22 cellular contexts compared by ENCODE assay signal in the genomic region with DNA sequence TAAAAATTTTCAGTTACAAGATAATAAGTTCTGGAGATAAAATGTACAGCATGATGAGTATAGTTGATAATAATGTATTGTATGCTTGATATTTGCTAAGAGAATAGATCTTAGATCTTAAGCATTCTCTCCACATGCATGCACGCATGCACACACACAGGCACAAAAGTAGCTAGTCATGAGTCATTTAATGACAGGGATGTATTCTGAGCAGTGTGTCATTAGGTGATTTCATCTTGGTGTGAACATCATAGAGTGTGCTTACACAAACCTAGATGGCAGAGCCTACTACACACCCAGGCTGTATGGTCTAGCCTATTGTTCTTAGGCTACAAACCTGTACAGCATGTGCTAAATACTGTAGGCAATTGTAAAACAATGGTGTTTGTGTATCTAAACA.
DNase-seq lines count a peak whose midpoint lies in the region; ATAC-seq lines count a peak whose summit lies in the region.
"Had no signal": no experiment of that assay in that cellular context is flagged by ENCODE, and none has a peak within 500 bp of the region (broad histone marks: within the 10 kb centered on the region; RNA-seq: fewer than 3 reads in every experiment).

No MANE protein-coding gene starts in this region.

- DNase-seq in DMS53 (lab: John Stamatoyannopoulos, UW) (peak; percentile 11), DMS53 treated with DMSO at 0.1 percent for 48 hours (lab: John Stamatoyannopoulos, UW; ENCODE audit: unreplicated experiment) (no peak), NCI-H1417 treated with DMSO at 0.1 percent for 48 hours (lab: John Stamatoyannopoulos, UW) (no peak)
- DNase-seq in stimulated activated naive CD8-positive, alpha-beta T cell treated with anti-CD3 and anti-CD28 coated beads, Interleukin-15, Interleukin-2, amounts not matched to agents 100 U/mL and 50 U/mL, for 24 hours = no peak
- DNase-seq in stimulated activated naive CD8-positive, alpha-beta T cell treated with anti-CD3 and anti-CD28 coated beads, Interleukin-15, amount 100 ng/mL, for 72 hours = no peak
- no peak for DNase-seq in activated T-helper 2 cell treated with anti-CD3 and anti-CD28 coated beads, Interferon-gamma antibody, Interleukin-2, Interleukin-4, amounts not matched to agents 10 μg/mL and 5 μg/mL and 100 μg/mL, durations not matched to agents 14 hours and 24 hours and 36 hours (ENCODE audit: low spot score)
- DNase-seq in activated CD8-positive, alpha-beta memory T cell treated with anti-CD3 and anti-CD28 coated beads for 24 hours = no peak
- DNase-seq: activated naive CD8-positive, alpha-beta T cell treated with anti-CD3 and anti-CD28 coated beads, Interleukin-2, amount 10 ng/mL, durations not matched to agents 7 days and 5 days; CD4-positive, alpha-beta T cell; GDM1; H9; left colon; mesenchymal stem cell; MG63; NCI-H1436; NCI-H2107; NCI-H446; NCI-H82; sigmoid colon; upper lobe of left lung had no signal

- H3K4me1 Mint-ChIP-seq in stimulated activated naive CD8-positive, alpha-beta T cell treated with anti-CD3 and anti-CD28 coated beads, Interleukin-15, amount 100 ng/mL, for 72 hours = no peaks in the 10 kb centered on the region
- peaks cover 61% of the 10 kb centered on the region for H3K4me1 Mint-ChIP-seq in activated T-helper 2 cell treated with anti-CD3 and anti-CD28 coated beads, Interferon-gamma antibody, Interleukin-2, Interleukin-4, amounts not matched to agents 10 μg/mL and 5 μg/mL and 100 μg/mL, durations not matched to agents 14 hours and 24 hours and 36 hours (ENCODE audit: low read depth)
- H3K4me1 Mint-ChIP-seq: activated naive CD8-positive, alpha-beta T cell treated with anti-CD3 and anti-CD28 coated beads, Interleukin-2, amount 10 ng/mL, durations not matched to agents 7 days and 5 days had no signal

- intact Hi-C loops in activated T-helper 2 cell treated with anti-CD3 and anti-CD28 coated beads, Interferon-gamma antibody, Interleukin-2, Interleukin-4, amounts not matched to agents 10 μg/mL and 5 μg/mL and 100 μg/mL, durations not matched to agents 14 hours and 24 hours and 36 hours (cut with micrococcal nuclease) = loop anchor here (10.0 kb wide), 1 partner anchor 771 kb away; no protein-coding TSS in a partner anchor

- H3K27me3 Mint-ChIP-seq in stimulated activated naive CD8-positive, alpha-beta T cell treated with anti-CD3 and anti-CD28 coated beads, Interleukin-15, amount 100 ng/mL, for 72 hours = peaks cover 9% of the 10 kb centered on the region
- no peaks in the 10 kb centered on the region for H3K27me3 Mint-ChIP-seq in activated T-helper 2 cell treated with anti-CD3 and anti-CD28 coated beads, Interferon-gamma antibody, Interleukin-2, Interleukin-4, amounts not matched to agents 10 μg/mL and 5 μg/mL and 100 μg/mL, durations not matched to agents 14 hours and 24 hours and 36 hours (ENCODE audit: low read depth)
- H3K27me3 Mint-ChIP-seq: progenitor cell of endocrine pancreas had no signal

- ATAC-seq in stimulated activated naive CD8-positive, alpha-beta T cell treated with anti-CD3 and anti-CD28 coated beads, Interleukin-15, Interleukin-2, amounts not matched to agents 100 U/mL and 50 U/mL, for 24 hours = peak; percentile 74
- ATAC-seq in stimulated activated naive CD8-positive, alpha-beta T cell treated with anti-CD3 and anti-CD28 coated beads, Interleukin-15, amount 100 ng/mL, for 72 hours = no peak
- ATAC-seq in GM21825 (IDR thresholded peaks at IDR 0.05; ENCODE audit: unreplicated experiment) = no peak
- ATAC-seq: left colon had no signal

- peaks cover 0 to 7% of the 10 kb centered on the region in 2 donors for H3K9me3 Mint-ChIP-seq in stimulated activated naive CD8-positive, alpha-beta T cell treated with anti-CD3 and anti-CD28 coated beads, Interleukin-15, amount 100 ng/mL, for 72 hours
- H3K9me3 Mint-ChIP-seq in activated T-helper 2 cell treated with anti-CD3 and anti-CD28 coated beads, Interferon-gamma antibody, Interleukin-2, Interleukin-4, amounts not matched to agents 10 μg/mL and 5 μg/mL and 100 μg/mL, durations not matched to agents 14 hours and 24 hours and 36 hours = peaks cover 15% of the 10 kb centered on the region
- H3K9me3 Mint-ChIP-seq: activated naive CD8-positive, alpha-beta T cell treated with anti-CD3 and anti-CD28 coated beads, Interleukin-2, amount 10 ng/mL, durations not matched to agents 7 days and 5 days; CD4-positive, alpha-beta T cell; H9 had no signal

- no peak overlapping the region for H3K4me3 Mint-ChIP-seq in stimulated activated naive CD8-positive, alpha-beta T cell treated with anti-CD3 and anti-CD28 coated beads, Interleukin-15, amount 100 ng/mL, for 72 hours
- H3K4me3 Mint-ChIP-seq in activated T-helper 2 cell treated with anti-CD3 and anti-CD28 coated beads, Interferon-gamma antibody, Interleukin-2, Interleukin-4, amounts not matched to agents 10 μg/mL and 5 μg/mL and 100 μg/mL, durations not matched to agents 14 hours and 24 hours and 36 hours (ENCODE audit: low read depth) = no peak overlapping the region
- H3K4me3 Mint-ChIP-seq: activated naive CD8-positive, alpha-beta T cell treated with anti-CD3 and anti-CD28 coated beads, Interleukin-2, amount 10 ng/mL, durations not matched to agents 7 days and 5 days; CD4-positive, alpha-beta T cell; H9 had no signal

- peaks cover 6% of the 10 kb centered on the region for H3K36me3 Mint-ChIP-seq in activated T-helper 2 cell treated with anti-CD3 and anti-CD28 coated beads, Interferon-gamma antibody, Interleukin-2, Interleukin-4, amounts not matched to agents 10 μg/mL and 5 μg/mL and 100 μg/mL, durations not matched to agents 14 hours and 24 hours and 36 hours (ENCODE audit: low read depth)
- H3K36me3 Mint-ChIP-seq: activated naive CD8-positive, alpha-beta T cell treated with anti-CD3 and anti-CD28 coated beads, Interleukin-2, amount 10 ng/mL, durations not matched to agents 7 days and 5 days had no signal

- no peak overlapping the region for H3K27ac Mint-ChIP-seq in stimulated activated naive CD8-positive, alpha-beta T cell treated with anti-CD3 and anti-CD28 coated beads, Interleukin-15, amount 100 ng/mL, for 72 hours
- H3K27ac Mint-ChIP-seq in activated T-helper 2 cell treated with anti-CD3 and anti-CD28 coated beads, Interferon-gamma antibody, Interleukin-2, Interleukin-4, amounts not matched to agents 10 μg/mL and 5 μg/mL and 100 μg/mL, durations not matched to agents 14 hours and 24 hours and 36 hours = peak overlapping the region; percentile 54
- H3K27ac Mint-ChIP-seq: activated naive CD8-positive, alpha-beta T cell treated with anti-CD3 and anti-CD28 coated beads, Interleukin-2, amount 10 ng/mL, durations not matched to agents 7 days and 5 days; CD4-positive, alpha-beta T cell; H9; progenitor cell of endocrine pancreas had no signal
